Comparison of ENCODE assay signal across 11 cellular contexts in genomic region chr4:108053281-108053701, GRCh38.
DNase-seq lines count a peak whose midpoint lies in the region; ATAC-seq and TF ChIP-seq lines count a peak whose summit lies in the region.
"Had no signal": no experiment of that assay in that cellular context is flagged by ENCODE, and none has a peak within 500 bp of the region (broad histone marks: within the 10 kb centered on the region; RNA-seq: fewer than 3 reads in every experiment).

No MANE protein-coding gene starts in this region.

- H3K36me3 ChIP-seq in neural progenitor cell (no peaks in the 10 kb centered on the region), brain microvascular endothelial cell (replicated peaks) (no peaks in the 10 kb centered on the region)

- peaks cover 38% of the 10 kb centered on the region for H3K36me3 Mint-ChIP-seq in neural progenitor cell

- H3K4me3 ChIP-seq in neural progenitor cell (no peak overlapping the region), brain microvascular endothelial cell (ENCODE audit: low read depth, low read length) (no peak overlapping the region)

- H3K27ac ChIP-seq in neural progenitor cell (no peak overlapping the region), brain microvascular endothelial cell (no peak overlapping the region)

- ATAC-seq in GM18499 (IDR thresholded peaks at IDR 0.05; ENCODE audit: insufficient read depth, unreplicated experiment), result peak; percentile 73
- peak; percentile 84 for ATAC-seq in GM19467 (IDR thresholded peaks at IDR 0.05; ENCODE audit: unreplicated experiment)
- ATAC-seq in HG03108 (IDR thresholded peaks at IDR 0.05; ENCODE audit: unreplicated experiment), result peak; percentile 91
- ATAC-seq: PC-3 had no signal

- no peaks in the 10 kb centered on the region for H3F3A ChIP-seq in neural progenitor cell (ENCODE audit: low read depth)

- DNase-seq in astrocyte of the hippocampus (ENCODE audit: low read depth, low spot score), result peak; percentile 56
- DNase-seq in neural progenitor cell (ENCODE audit: low spot score), result no peak
- DNase-seq in brain microvascular endothelial cell, result no peak
- no peak for DNase-seq in CD1c-positive myeloid dendritic cell (ENCODE audit: extremely low spot score)
- no peak for DNase-seq in mucosa of gallbladder (ENCODE audit: low spot score)
- DNase-seq: DMS79 treated with DMSO at 0.1 percent for 48 hours; PC-3; stimulated activated CD4-positive, alpha-beta T cell treated with anti-CD3 and anti-CD28 coated beads, Interleukin-1b, Interleukin-23, amount 100 ng/mL, for 48 hours had no signal

- no peak overlapping the region for H2AFZ ChIP-seq in neural progenitor cell (replicated peaks)

- H3K27me3 ChIP-seq in neural progenitor cell (no peaks in the 10 kb centered on the region), brain microvascular endothelial cell (replicated peaks) (no peaks in the 10 kb centered on the region)

- H3K4me2 ChIP-seq in neural progenitor cell, result no peak overlapping the region

- H3K4me3 Mint-ChIP-seq in neural progenitor cell, result no peak overlapping the region

- no peaks in the 10 kb centered on the region for H3K9me3 Mint-ChIP-seq in neural progenitor cell

- in situ Hi-C loops in brain microvascular endothelial cell (cut with HindIII; ENCODE audit: low pct_ligation_motif_present, low sequenced_read_pairs), result no loop called here

- no peaks in the 10 kb centered on the region for H3K79me2 ChIP-seq in neural progenitor cell (ENCODE audit: low read depth)

- H3K27ac Mint-ChIP-seq in neural progenitor cell, result no peak overlapping the region

- H3K4me1 ChIP-seq in neural progenitor cell, result no peaks in the 10 kb centered on the region

- no peaks in the 10 kb centered on the region for H3K9me3 ChIP-seq in neural progenitor cell (ENCODE audit: low read depth)

- H3K9ac ChIP-seq in neural progenitor cell, result no peak overlapping the region

- no peak for TF ChIP-seq CTCF in neural progenitor cell (IDR thresholded peaks at IDR 0.05)
- no peak for TF ChIP-seq CTCF in brain microvascular endothelial cell (IDR thresholded peaks at IDR 0.05; ENCODE audit: low read depth, low read length, missing control alignments)

- H3K27me3 Mint-ChIP-seq in neural progenitor cell (ENCODE audit: insufficient read depth, low read depth), result no peaks in the 10 kb centered on the region

- H3K4me1 Mint-ChIP-seq in neural progenitor cell, result peaks cover 13% of the 10 kb centered on the region

- H4K20me1 ChIP-seq in neural progenitor cell (ENCODE audit: low read depth), result no peaks in the 10 kb centered on the region
